In genomic region chr5:2442686-2443354, GRCh38 we compare ENCODE assay signal across 24 cellular contexts.
"Had no signal": no experiment of that assay in that cellular context is flagged by ENCODE, and none has a peak within 500 bp of the region (broad histone marks: within the 10 kb centered on the region; RNA-seq: fewer than 3 reads in every experiment).

No MANE protein-coding gene starts in this region.

- H3K27me3 Mint-ChIP-seq: effector memory CD8-positive, alpha-beta T cell had no signal

- H3K4me1 Mint-ChIP-seq: endodermal cell, mesothelial cell of epicardium had no signal

- H3K36me3 ChIP-seq: esophagus squamous epithelium, gastrocnemius medialis, heart right ventricle, left lung, lower lobe of right lung had no signal

- DNase-seq: dermis blood vessel endothelial cell; dorsolateral prefrontal cortex; effector CD8-positive, alpha-beta T cell; effector memory CD8-positive, alpha-beta T cell; endodermal cell; erythroblast; esophagus squamous epithelium; foreskin fibroblast; foreskin melanocyte; gastrocnemius medialis; glutamatergic neuron; head of caudate nucleus; heart right ventricle; hippocampal formation; left cardiac atrium; left lung; left ventricle myocardium superior; lower lobe of right lung; mesenchymal stem cell; mucosa of descending colon had no signal

- H3K27ac ChIP-seq: coronary artery, dorsolateral prefrontal cortex, epithelial cell of prostate, esophagus squamous epithelium, gastrocnemius medialis, heart right ventricle, left lung, lower lobe of right lung had no signal

- H3K9me3 ChIP-seq: esophagus squamous epithelium, gastrocnemius medialis, heart right ventricle, left lung, lower lobe of right lung had no signal

- H3K4me3 Mint-ChIP-seq: effector memory CD8-positive, alpha-beta T cell; endodermal cell; mesothelial cell of epicardium had no signal

- H3K27ac Mint-ChIP-seq: effector memory CD8-positive, alpha-beta T cell; endodermal cell; mesothelial cell of epicardium had no signal

- H3K27me3 ChIP-seq: esophagus squamous epithelium, gastrocnemius medialis, left lung had no signal

- H3K4me3 ChIP-seq: coronary artery, dorsolateral prefrontal cortex, esophagus squamous epithelium, gastrocnemius medialis, heart right ventricle, left lung, lower lobe of right lung, mucosa of descending colon had no signal

- H3K4me1 ChIP-seq: esophagus squamous epithelium, gastrocnemius medialis, heart right ventricle, left lung, lower lobe of right lung had no signal

- H3K36me3 Mint-ChIP-seq: mesothelial cell of epicardium had no signal

- ATAC-seq: effector memory CD8-positive, alpha-beta T cell; esophagus mucosa; gastrocnemius medialis; heart right ventricle; left cardiac atrium; left lung; left ventricle myocardium superior; mucosa of descending colon had no signal
